ENCODE assay signal across 1 cellular context in genomic region chr1:47313915-47314664, GRCh38.
TF ChIP-seq lines count a peak whose summit lies in the region.

Gene STIL, minus strand, starts transcription at chr1:47314147. Its CDS starts 3,828 bp downstream, at chr1:47310319.

TF ChIP-seq in K562, 482 proteins besides CTCF, POLR2A, EP300 and RAD21 (continued from another document and continues in another):
- TF ChIP-seq, protein P1, sequence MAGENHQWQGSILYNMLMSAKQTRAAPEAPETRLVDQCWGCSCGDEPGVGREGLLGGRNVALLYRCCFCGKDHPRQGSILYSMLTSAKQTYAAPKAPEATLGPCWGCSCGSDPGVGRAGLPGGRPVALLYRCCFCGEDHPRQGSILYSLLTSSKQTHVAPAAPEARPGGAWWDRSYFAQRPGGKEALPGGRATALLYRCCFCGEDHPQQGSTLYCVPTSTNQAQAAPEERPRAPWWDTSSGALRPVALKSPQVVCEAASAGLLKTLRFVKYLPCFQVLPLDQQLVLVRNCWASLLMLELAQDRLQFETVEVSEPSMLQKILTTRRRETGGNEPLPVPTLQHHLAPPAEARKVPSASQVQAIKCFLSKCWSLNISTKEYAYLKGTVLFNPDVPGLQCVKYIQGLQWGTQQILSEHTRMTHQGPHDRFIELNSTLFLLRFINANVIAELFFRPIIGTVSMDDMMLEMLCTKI (IDR thresholded peaks at IDR 0.05; ENCODE audit: partially characterized antibody): no peak
- TF ChIP-seq NCOA4 (IDR thresholded peaks at IDR 0.05; ENCODE audit: partially characterized antibody) (no peak), THRA (IDR thresholded peaks at IDR 0.05) (no peak), POLR2AphosphoS5 (IDR thresholded peaks at IDR 0.05; ENCODE audit: control insufficient read depth, insufficient read depth, low read depth, low read length) (peak; percentile 92), ZNF324 (CRISPR knock-in tag; IDR thresholded peaks at IDR 0.05) (0 out of 2 replicates have a peak, but pooled peaks have one; percentile 21), ZNF507 (tag; conservative IDR thresholded peaks at IDR 0.05) (no peak), SLC30A9 (CRISPR knock-in tag; IDR thresholded peaks at IDR 0.05) (no peak), ZKSCAN8 (CRISPR knock-in tag; IDR thresholded peaks at IDR 0.05) (no peak), HOXB6 (CRISPR knock-in tag; IDR thresholded peaks at IDR 0.05; ENCODE audit: borderline replicate concordance) (no peak), FOXK1 (CRISPR knock-in tag; IDR thresholded peaks at IDR 0.05; ENCODE audit: borderline replicate concordance) (0 out of 2 replicates have a peak, but pooled peaks have one; percentile 12), MXI1 (IDR thresholded peaks at IDR 0.05; ENCODE audit: low read depth, low read length) (peak; percentile 53; the same call in 1 of the 2 replicates), TCF15 (CRISPR knock-in tag; IDR thresholded peaks at IDR 0.05) (0 out of 2 replicates have a peak, but pooled peaks have one; percentile 29), TEAD4 (IDR thresholded peaks at IDR 0.05; ENCODE audit: low read length) (no peak), TEAD4 (CRISPR knock-in tag; IDR thresholded peaks at IDR 0.05; ENCODE audit: borderline replicate concordance) (no peak), RBM14 (IDR thresholded peaks at IDR 0.05; ENCODE audit: borderline replicate concordance, insufficient read depth, low read depth, low read length) (no peak), RBM15 (IDR thresholded peaks at IDR 0.05; ENCODE audit: insufficient read depth, low read length) (no peak), HNRNPH1 (optimal IDR thresholded peaks at IDR 0.05; ENCODE audit: low read depth, low read length) (no peak), TCF7L2 (IDR thresholded peaks at IDR 0.05; ENCODE audit: low read depth, low read length) (0 out of 2 replicates have a peak, but pooled peaks have one; percentile 27), GABPB1 (CRISPR knock-in tag; IDR thresholded peaks at IDR 0.05) (peak; percentile 85), ZBTB7A (IDR thresholded peaks at IDR 0.05; ENCODE audit: borderline replicate concordance, control insufficient read depth, low read depth, low read length) (peak; percentile 88; the same call in 1 of the 2 replicates), POLR2AphosphoS2 (IDR thresholded peaks at IDR 0.05; ENCODE audit: low read length) (peak; percentile 68; the same call in 1 of the 2 replicates), NR1H2 (CRISPR knock-in tag; IDR thresholded peaks at IDR 0.05) (no peak), ZNF316 (IDR thresholded peaks at IDR 0.05) (peak; percentile 97), SIRT6 (IDR thresholded peaks at IDR 0.05; ENCODE audit: low read depth, low read length) (no peak), CREB1 (IDR thresholded peaks at IDR 0.05) (peak; percentile 92), CREB1 (CRISPR knock-in tag; IDR thresholded peaks at IDR 0.05) (peak; percentile 88), ZNF146 (CRISPR knock-in tag; IDR thresholded peaks at IDR 0.05; ENCODE audit: unreplicated experiment) (no peak), POLR2G (IDR thresholded peaks at IDR 0.05; ENCODE audit: low read depth, low read length) (peak; percentile 100), U2AF2 (optimal IDR thresholded peaks at IDR 0.05; ENCODE audit: low read depth, low read length) (no peak), GTF2A2 (tag; IDR thresholded peaks at IDR 0.05) (no peak), MAFF (IDR thresholded peaks at IDR 0.05; ENCODE audit: low read length) (no peak; the same call in 1 of the 2 replicates), TBP (optimal IDR thresholded peaks at IDR 0.05; ENCODE audit: low read depth, low read length) (peak; percentile 94), CHAMP1 (IDR thresholded peaks at IDR 0.05) (peak; percentile 90)
- TF ChIP-seq, protein P2, sequence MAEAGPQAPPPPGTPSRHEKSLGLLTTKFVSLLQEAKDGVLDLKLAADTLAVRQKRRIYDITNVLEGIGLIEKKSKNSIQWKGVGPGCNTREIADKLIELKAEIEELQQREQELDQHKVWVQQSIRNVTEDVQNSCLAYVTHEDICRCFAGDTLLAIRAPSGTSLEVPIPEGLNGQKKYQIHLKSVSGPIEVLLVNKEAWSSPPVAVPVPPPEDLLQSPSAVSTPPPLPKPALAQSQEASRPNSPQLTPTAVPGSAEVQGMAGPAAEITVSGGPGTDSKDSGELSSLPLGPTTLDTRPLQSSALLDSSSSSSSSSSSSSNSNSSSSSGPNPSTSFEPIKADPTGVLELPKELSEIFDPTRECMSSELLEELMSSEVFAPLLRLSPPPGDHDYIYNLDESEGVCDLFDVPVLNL (CRISPR knock-in tag; IDR thresholded peaks at IDR 0.05; ENCODE audit: low read depth): peak; percentile 99
- TF ChIP-seq, protein P3, sequence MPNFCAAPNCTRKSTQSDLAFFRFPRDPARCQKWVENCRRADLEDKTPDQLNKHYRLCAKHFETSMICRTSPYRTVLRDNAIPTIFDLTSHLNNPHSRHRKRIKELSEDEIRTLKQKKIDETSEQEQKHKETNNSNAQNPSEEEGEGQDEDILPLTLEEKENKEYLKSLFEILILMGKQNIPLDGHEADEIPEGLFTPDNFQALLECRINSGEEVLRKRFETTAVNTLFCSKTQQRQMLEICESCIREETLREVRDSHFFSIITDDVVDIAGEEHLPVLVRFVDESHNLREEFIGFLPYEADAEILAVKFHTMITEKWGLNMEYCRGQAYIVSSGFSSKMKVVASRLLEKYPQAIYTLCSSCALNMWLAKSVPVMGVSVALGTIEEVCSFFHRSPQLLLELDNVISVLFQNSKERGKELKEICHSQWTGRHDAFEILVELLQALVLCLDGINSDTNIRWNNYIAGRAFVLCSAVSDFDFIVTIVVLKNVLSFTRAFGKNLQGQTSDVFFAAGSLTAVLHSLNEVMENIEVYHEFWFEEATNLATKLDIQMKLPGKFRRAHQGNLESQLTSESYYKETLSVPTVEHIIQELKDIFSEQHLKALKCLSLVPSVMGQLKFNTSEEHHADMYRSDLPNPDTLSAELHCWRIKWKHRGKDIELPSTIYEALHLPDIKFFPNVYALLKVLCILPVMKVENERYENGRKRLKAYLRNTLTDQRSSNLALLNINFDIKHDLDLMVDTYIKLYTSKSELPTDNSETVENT (CRISPR knock-in tag; IDR thresholded peaks at IDR 0.05): peak; percentile 92
- TF ChIP-seq, protein P4, sequence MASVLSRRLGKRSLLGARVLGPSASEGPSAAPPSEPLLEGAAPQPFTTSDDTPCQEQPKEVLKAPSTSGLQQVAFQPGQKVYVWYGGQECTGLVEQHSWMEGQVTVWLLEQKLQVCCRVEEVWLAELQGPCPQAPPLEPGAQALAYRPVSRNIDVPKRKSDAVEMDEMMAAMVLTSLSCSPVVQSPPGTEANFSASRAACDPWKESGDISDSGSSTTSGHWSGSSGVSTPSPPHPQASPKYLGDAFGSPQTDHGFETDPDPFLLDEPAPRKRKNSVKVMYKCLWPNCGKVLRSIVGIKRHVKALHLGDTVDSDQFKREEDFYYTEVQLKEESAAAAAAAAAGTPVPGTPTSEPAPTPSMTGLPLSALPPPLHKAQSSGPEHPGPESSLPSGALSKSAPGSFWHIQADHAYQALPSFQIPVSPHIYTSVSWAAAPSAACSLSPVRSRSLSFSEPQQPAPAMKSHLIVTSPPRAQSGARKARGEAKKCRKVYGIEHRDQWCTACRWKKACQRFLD (CRISPR knock-in tag; IDR thresholded peaks at IDR 0.05): no peak
- TF ChIP-seq, protein P5, sequence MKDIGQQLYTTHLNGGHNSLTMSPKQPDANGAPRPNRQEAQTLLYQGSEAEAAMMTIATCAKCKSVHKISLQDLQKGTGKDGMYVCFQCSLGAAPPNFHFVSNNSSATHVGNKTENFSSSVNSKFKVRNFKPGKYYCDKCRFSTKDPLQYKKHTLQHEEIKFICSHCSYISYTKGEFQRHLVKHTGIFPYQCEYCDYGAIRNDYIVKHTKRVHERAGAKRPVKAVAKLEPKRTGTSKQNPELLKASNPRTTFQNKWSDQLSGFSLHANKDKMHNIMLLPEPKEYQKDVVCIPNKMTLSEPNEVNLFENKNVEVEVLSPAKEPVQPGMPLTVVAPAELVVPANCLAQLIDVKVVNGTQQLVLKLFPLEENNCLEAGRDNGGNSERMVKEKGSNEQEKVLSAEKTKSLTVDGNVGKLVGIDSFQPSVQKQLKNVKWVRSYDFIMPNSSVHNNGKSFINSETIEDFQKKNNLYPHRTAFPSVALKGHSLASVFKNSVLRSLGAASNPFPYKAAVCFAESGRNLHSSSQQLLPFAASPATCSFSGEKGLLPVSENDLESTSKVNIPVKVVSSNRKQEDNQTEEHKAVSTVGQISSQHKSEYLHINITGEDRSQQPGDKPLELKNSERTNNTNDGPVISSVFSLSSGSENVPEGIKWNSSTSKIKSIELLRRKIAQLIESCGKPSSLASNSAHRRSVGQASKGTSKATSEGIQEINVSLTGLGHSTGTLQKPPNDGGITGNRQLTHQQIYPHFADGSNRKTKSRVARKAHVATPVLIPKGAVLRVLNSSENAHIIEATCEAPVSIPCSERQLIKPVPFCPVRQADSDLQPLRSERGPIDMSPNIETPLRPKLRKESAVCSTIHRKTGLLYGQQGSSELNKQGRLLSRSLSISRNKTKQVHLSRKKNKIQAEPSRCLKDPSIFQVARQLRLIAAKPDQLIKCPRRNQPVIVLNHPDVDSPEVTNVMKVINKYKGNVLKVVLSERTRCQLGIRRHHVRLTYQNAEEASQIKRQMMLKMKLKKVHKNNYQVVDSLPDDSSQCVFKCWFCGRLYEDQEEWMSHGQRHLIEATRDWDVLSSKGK (CRISPR knock-in tag; IDR thresholded peaks at IDR 0.05): no peak
- TF ChIP-seq, protein P6, sequence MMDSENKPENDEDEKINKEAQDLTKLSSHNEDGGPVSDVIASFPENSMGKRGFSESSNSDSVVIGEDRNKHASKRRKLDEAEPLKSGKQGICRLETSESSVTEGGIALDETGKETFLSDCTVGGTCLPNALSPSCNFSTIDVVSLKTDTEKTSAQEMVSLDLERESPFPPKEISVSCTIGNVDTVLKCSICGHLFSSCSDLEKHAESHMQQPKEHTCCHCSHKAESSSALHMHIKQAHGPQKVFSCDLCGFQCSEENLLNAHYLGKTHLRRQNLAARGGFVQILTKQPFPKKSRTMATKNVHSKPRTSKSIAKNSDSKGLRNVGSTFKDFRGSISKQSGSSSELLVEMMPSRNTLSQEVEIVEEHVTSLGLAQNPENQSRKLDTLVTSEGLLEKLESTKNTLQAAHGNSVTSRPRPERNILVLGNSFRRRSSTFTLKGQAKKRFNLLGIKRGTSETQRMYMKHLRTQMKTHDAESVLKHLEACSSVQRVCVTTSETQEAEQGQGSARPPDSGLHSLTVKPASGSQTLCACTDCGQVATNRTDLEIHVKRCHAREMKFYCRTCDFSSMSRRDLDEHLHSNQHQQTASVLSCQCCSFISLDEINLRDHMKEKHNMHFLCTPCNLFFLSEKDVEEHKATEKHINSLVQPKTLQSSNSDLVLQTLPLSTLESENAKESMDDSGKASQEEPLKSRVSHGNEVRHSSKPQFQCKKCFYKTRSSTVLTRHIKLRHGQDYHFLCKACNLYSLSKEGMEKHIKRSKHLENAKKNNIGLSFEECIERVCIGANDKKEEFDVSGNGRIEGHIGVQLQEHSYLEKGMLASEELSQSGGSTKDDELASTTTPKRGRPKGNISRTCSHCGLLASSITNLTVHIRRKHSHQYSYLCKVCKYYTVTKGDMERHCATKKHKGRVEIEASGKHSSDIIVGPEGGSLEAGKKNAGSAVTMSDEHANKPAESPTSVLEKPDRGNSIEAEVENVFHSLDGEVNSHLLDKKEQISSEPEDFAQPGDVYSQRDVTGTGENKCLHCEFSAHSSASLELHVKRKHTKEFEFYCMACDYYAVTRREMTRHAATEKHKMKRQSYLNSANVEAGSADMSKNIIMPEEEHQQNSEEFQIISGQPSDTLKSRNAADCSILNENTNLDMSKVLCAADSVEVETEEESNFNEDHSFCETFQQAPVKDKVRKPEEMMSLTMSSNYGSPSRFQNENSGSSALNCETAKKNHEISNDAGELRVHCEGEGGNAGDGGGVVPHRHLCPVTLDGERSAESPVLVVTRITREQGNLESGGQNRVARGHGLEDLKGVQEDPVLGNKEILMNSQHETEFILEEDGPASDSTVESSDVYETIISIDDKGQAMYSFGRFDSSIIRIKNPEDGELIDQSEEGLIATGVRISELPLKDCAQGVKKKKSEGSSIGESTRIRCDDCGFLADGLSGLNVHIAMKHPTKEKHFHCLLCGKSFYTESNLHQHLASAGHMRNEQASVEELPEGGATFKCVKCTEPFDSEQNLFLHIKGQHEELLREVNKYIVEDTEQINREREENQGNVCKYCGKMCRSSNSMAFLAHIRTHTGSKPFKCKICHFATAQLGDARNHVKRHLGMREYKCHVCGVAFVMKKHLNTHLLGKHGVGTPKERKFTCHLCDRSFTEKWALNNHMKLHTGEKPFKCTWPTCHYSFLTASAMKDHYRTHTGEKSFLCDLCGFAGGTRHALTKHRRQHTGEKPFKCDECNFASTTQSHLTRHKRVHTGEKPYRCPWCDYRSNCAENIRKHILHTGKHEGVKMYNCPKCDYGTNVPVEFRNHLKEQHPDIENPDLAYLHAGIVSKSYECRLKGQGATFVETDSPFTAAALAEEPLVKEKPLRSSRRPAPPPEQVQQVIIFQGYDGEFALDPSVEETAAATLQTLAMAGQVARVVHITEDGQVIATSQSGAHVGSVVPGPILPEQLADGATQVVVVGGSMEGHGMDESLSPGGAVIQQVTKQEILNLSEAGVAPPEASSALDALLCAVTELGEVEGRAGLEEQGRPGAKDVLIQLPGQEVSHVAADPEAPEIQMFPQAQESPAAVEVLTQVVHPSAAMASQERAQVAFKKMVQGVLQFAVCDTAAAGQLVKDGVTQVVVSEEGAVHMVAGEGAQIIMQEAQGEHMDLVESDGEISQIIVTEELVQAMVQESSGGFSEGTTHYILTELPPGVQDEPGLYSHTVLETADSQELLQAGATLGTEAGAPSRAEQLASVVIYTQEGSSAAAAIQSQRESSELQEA (IDR thresholded peaks at IDR 0.05; ENCODE audit: low read depth): no peak
